Comparison of ENCODE assay signal across 14 cellular contexts in the genomic region with DNA sequence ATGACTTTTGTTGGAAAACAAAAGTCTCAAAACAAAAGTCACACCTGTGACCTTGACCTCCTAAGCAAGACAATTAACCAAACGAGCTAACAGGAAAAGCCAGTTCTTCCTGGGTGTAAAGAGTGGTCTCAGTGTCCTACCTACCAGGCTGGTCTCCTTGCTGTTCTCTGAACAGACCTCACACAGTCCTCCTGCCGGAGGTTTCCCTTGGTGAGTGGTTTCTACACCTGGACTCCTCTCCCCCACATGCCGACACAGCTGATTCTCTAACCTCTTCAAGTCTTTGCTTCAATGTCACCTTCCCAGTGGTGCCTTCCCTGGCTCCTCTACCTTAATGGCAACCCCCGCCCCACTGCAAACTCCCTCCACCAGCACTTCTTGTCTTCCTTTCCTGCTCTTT.
DNase-seq lines count a peak whose midpoint lies in the region; ATAC-seq, FAIRE-seq and TF ChIP-seq lines count a peak whose summit lies in the region.
"Had no signal": no experiment of that assay in that cellular context is flagged by ENCODE, and none has a peak within 500 bp of the region (broad histone marks: within the 10 kb centered on the region; RNA-seq: fewer than 3 reads in every experiment).

No MANE protein-coding gene starts in this region.

- intact Hi-C loops in PC-9 (cut with micrococcal nuclease; ENCODE audit: unreplicated experiment), result no loop called here
- intact Hi-C loops in activated CD8-positive, alpha-beta T cell treated with anti-CD3 and anti-CD28 coated beads for 36 hours (cut with micrococcal nuclease), result no loop called here
- intact Hi-C loops in sciatic nerve (cut with DNase I), result loop anchor here (10.0 kb wide), 1 partner anchor 231 kb away; no protein-coding TSS in a partner anchor

- no peak for TF ChIP-seq POLR2A in gastroesophageal sphincter (IDR thresholded peaks at IDR 0.05)

- no peak overlapping the region for H3K4me2 ChIP-seq in PC-9

- peaks cover 6% of the 10 kb centered on the region for H3K4me1 Mint-ChIP-seq in activated CD8-positive, alpha-beta T cell treated with anti-CD3 and anti-CD28 coated beads for 36 hours (ENCODE audit: low read depth)

- TF ChIP-seq CTCF in PC-9 (conservative IDR thresholded peaks at IDR 0.05) (no peak), gastroesophageal sphincter (IDR thresholded peaks at IDR 0.05) (no peak)
- TF ChIP-seq CTCF in activated CD8-positive, alpha-beta T cell treated with anti-CD3 and anti-CD28 coated beads for 36 hours (IDR thresholded peaks at IDR 0.05), result no peak

- no peaks in the 10 kb centered on the region for H3K9me3 Mint-ChIP-seq in activated CD8-positive, alpha-beta T cell treated with anti-CD3 and anti-CD28 coated beads for 36 hours

- WGBS in gastroesophageal sphincter (ENCODE audit: low coverage in 1 of 2), 2 donors, result 80 to 86% methylated on average over 4 of the region's 4 CpGs

- H3K4me3 ChIP-seq in PC-9 (no peak overlapping the region), gastroesophageal sphincter (no peak overlapping the region), skin epidermis (no peak overlapping the region)

- CTCF ChIA-PET in PC-9 (lab: Charles Lee), result no interaction called here
- CTCF ChIA-PET in activated CD8-positive, alpha-beta T cell treated with anti-CD3 and anti-CD28 coated beads for 36 hours (lab: Charles Lee), result interaction anchor here (1.3 kb wide), 1 partner anchor 10 kb away, joined by 4 read pairs; no protein-coding TSS in a partner anchor

- no peak overlapping the region for H2AFZ ChIP-seq in PC-9

- no peak for ATAC-seq in gastroesophageal sphincter
- ATAC-seq in HG03159 (IDR thresholded peaks at IDR 0.05; ENCODE audit: unreplicated experiment), result no peak
- ATAC-seq in GM21619 (IDR thresholded peaks at IDR 0.05; ENCODE audit: unreplicated experiment), result no peak
- no peak for ATAC-seq in activated CD8-positive, alpha-beta T cell treated with anti-CD3 and anti-CD28 coated beads for 36 hours
- no peak for ATAC-seq in sciatic nerve
- ATAC-seq: activated CD8-positive, alpha-beta T cell treated with anti-CD3 and anti-CD28 coated beads, Interleukin-2, amount 10 ng/mL, durations not matched to agents 7 days and 5 days had no signal

- no peaks in the 10 kb centered on the region for H3K36me3 Mint-ChIP-seq in activated CD8-positive, alpha-beta T cell treated with anti-CD3 and anti-CD28 coated beads for 36 hours (ENCODE audit: low read depth)

- no peaks in the 10 kb centered on the region for H3K9me2 ChIP-seq in PC-9 (ENCODE audit: insufficient read depth)

- H3K4me3 Mint-ChIP-seq in activated CD8-positive, alpha-beta T cell treated with anti-CD3 and anti-CD28 coated beads for 36 hours, result no peak overlapping the region
- H3K4me3 Mint-ChIP-seq: activated CD8-positive, alpha-beta T cell treated with anti-CD3 and anti-CD28 coated beads, Interleukin-2, amount 10 ng/mL, durations not matched to agents 7 days and 5 days had no signal

- peaks cover 42% of the 10 kb centered on the region for H3F3A ChIP-seq in PC-9 (ENCODE audit: insufficient read depth, low read depth)

- peaks cover 67% of the 10 kb centered on the region for H3K4me1 ChIP-seq in PC-9 (replicated peaks; ENCODE audit: insufficient read depth)
- H3K4me1 ChIP-seq in gastroesophageal sphincter, result peaks cover 16 to 73% (median 29%) of the 10 kb centered on the region in 3 donors

- H3K9me3 ChIP-seq in PC-9 (ENCODE audit: insufficient read depth, low read depth) (peaks cover 3% of the 10 kb centered on the region; the same call in 1 of the 2 replicates), gastroesophageal sphincter (no peaks in the 10 kb centered on the region)

- H3K27me3 ChIP-seq in PC-9 (ENCODE audit: insufficient read depth, low read depth), result no peaks in the 10 kb centered on the region
- no peaks in the 10 kb centered on the region for H3K27me3 ChIP-seq in gastroesophageal sphincter
- H3K27me3 ChIP-seq: brain microvascular endothelial cell had no signal

- POLR2A ChIA-PET in PC-9 (lab: Charles Lee; ENCODE audit: unreplicated experiment), result no interaction called here
- POLR2A ChIA-PET in activated CD8-positive, alpha-beta T cell treated with anti-CD3 and anti-CD28 coated beads for 36 hours (lab: Charles Lee), result no interaction called here

- H3K27ac ChIP-seq in PC-9 (peak overlapping the region; percentile 7; the same call in 1 of the 2 replicates), gastroesophageal sphincter (peak overlapping the region; percentile 60 to 92 (median 90)), skin epidermis (peak overlapping the region in 14 of 21 experiments; percentile 10 to 91 (median 66))
- H3K27ac ChIP-seq: brain microvascular endothelial cell had no signal

- no peak for DNase-seq in GM18507 (ENCODE audit: extremely low spot score, insufficient read length, low read depth)
- DNase-seq in PC-9, result no peak
- DNase-seq in activated CD8-positive, alpha-beta T cell treated with anti-CD3 and anti-CD28 coated beads for 36 hours, result no peak
- DNase-seq in sciatic nerve (ENCODE audit: low spot score), result no peak
- DNase-seq: activated CD8-positive, alpha-beta T cell treated with anti-CD3 and anti-CD28 coated beads, Interleukin-2, amount 10 ng/mL, durations not matched to agents 7 days and 5 days; activated gamma-delta T cell treated with Interleukin-2 at 50 U/mL for 16 hours; brain microvascular endothelial cell; DND-41; NCI-H524 treated with DMSO at 0.1 percent for 48 hours; SHP77 had no signal

- H3K27me3 Mint-ChIP-seq in activated CD8-positive, alpha-beta T cell treated with anti-CD3 and anti-CD28 coated beads for 36 hours, result no peaks in the 10 kb centered on the region

- H3K36me3 ChIP-seq in PC-9 (ENCODE audit: low read depth) (peaks cover 32% of the 10 kb centered on the region), gastroesophageal sphincter (no peaks in the 10 kb centered on the region)
- H3K36me3 ChIP-seq: brain microvascular endothelial cell had no signal

- H4K20me1 ChIP-seq in PC-9 (ENCODE audit: insufficient read depth), result no peaks in the 10 kb centered on the region

- no TSS peak for BruUV-seq in PC-9 (replicated peaks; lab: Mats Ljungman, UMichigan)

- no peak overlapping the region for H3K27ac Mint-ChIP-seq in activated CD8-positive, alpha-beta T cell treated with anti-CD3 and anti-CD28 coated beads for 36 hours
- H3K27ac Mint-ChIP-seq: activated CD8-positive, alpha-beta T cell treated with anti-CD3 and anti-CD28 coated beads, Interleukin-2, amount 10 ng/mL, durations not matched to agents 7 days and 5 days had no signal

- FAIRE-seq in GM18507 (lab: Jason Lieb, UNC), result peak; percentile 67

- peaks cover 89% of the 10 kb centered on the region for H3K79me2 ChIP-seq in PC-9 (ENCODE audit: low read depth)

- TF ChIP-seq EP300 in gastroesophageal sphincter (IDR thresholded peaks at IDR 0.05), result no peak

Comparison
In these comparisons a context has a peak if more than half of its experiments do, and no peak if none do; other contexts are left out.
1. H3K27ac ChIP-seq: peak in every context shown above with its lines; median percentile 90 in gastroesophageal sphincter; 66 in skin epidermis; 7 in PC-9.